ENCODE assay signal across 18 cellular contexts in genomic region chr13:106393776-106394175, GRCh38.
DNase-seq lines count a peak whose midpoint lies in the region; ATAC-seq and TF ChIP-seq lines count a peak whose summit lies in the region.
"Had no signal": no experiment of that assay in that cellular context is flagged by ENCODE, and none has a peak within 500 bp of the region (broad histone marks: within the 10 kb centered on the region; RNA-seq: fewer than 3 reads in every experiment).

No MANE protein-coding gene starts in this region.

- no peaks in the 10 kb centered on the region for H3K36me3 ChIP-seq in mucosa of descending colon (ENCODE audit: low read depth)
- H3K36me3 ChIP-seq: HAP-1 had no signal

- H3K4me3 Mint-ChIP-seq in activated CD8-positive, alpha-beta T cell treated with anti-CD3 and anti-CD28 coated beads, Interleukin-2, amount 10 ng/mL, durations not matched to agents 7 days and 5 days: no peak overlapping the region

- H3K4me1 Mint-ChIP-seq in activated CD8-positive, alpha-beta T cell treated with anti-CD3 and anti-CD28 coated beads, Interleukin-2, amount 10 ng/mL, durations not matched to agents 7 days and 5 days (ENCODE audit: low read depth): no peaks in the 10 kb centered on the region

- no peaks in the 10 kb centered on the region for H3K9me3 ChIP-seq in mucosa of descending colon
- H3K9me3 ChIP-seq: HAP-1 had no signal

- no peaks in the 10 kb centered on the region for H3K36me3 Mint-ChIP-seq in activated CD8-positive, alpha-beta T cell treated with anti-CD3 and anti-CD28 coated beads, Interleukin-2, amount 10 ng/mL, durations not matched to agents 7 days and 5 days (ENCODE audit: low read depth)

- intact Hi-C loops in mucosa of descending colon (cut with DNase I, micrococcal nuclease): no loop called here

- no peak for TF ChIP-seq CTCF in mucosa of descending colon (IDR thresholded peaks at IDR 0.05)

- ATAC-seq in esophagus mucosa (peak; percentile 76), mucosa of descending colon (peak; percentile 34), HG03457 (IDR thresholded peaks at IDR 0.05; ENCODE audit: unreplicated experiment) (no peak)
- no peak for ATAC-seq in activated CD8-positive, alpha-beta T cell treated with anti-CD3 and anti-CD28 coated beads, Interleukin-2, amount 10 ng/mL, durations not matched to agents 7 days and 5 days
- ATAC-seq: GM12878, K562 had no signal

- H3K27me3 Mint-ChIP-seq in activated CD8-positive, alpha-beta T cell treated with anti-CD3 and anti-CD28 coated beads, Interleukin-2, amount 10 ng/mL, durations not matched to agents 7 days and 5 days (ENCODE audit: low read depth): no peaks in the 10 kb centered on the region

- no peak overlapping the region for H3K27ac Mint-ChIP-seq in activated CD8-positive, alpha-beta T cell treated with anti-CD3 and anti-CD28 coated beads, Interleukin-2, amount 10 ng/mL, durations not matched to agents 7 days and 5 days

- CTCF ChIA-PET in activated CD8-positive, alpha-beta T cell treated with anti-CD3 and anti-CD28 coated beads, Interleukin-2, amount 10 ng/mL, durations not matched to agents 7 days and 5 days (lab: Charles Lee): no interaction called here

- H3K9me3 Mint-ChIP-seq in activated CD8-positive, alpha-beta T cell treated with anti-CD3 and anti-CD28 coated beads, Interleukin-2, amount 10 ng/mL, durations not matched to agents 7 days and 5 days (ENCODE audit: insufficient read depth): no peaks in the 10 kb centered on the region

- DNase-seq in EH (ENCODE audit: low read depth) (peak; percentile 45), LHCN-M2 (ENCODE audit: low read depth) (peak; percentile 31), mucosa of descending colon (no peak), NCI-H2081 treated with DMSO at 0.1 percent for 48 hours (lab: John Stamatoyannopoulos, UW) (no peak)
- DNase-seq in activated CD8-positive, alpha-beta T cell treated with anti-CD3 and anti-CD28 coated beads, Interleukin-2, amount 10 ng/mL, durations not matched to agents 7 days and 5 days: no peak
- DNase-seq: C1 segment of cervical spinal cord, DMS79 treated with DMSO at 0.1 percent for 48 hours, GDM1, NCI-H1436, NCI-H2029, NCI-H2227 treated with DMSO at 0.1 percent for 48 hours, NCI-H526, SHP77 treated with DMSO at 0.1 percent for 48 hours had no signal

- POLR2A ChIA-PET in activated CD8-positive, alpha-beta T cell treated with anti-CD3 and anti-CD28 coated beads, Interleukin-2, amount 10 ng/mL, durations not matched to agents 7 days and 5 days (lab: Charles Lee): no interaction called here

- H3K4me3 ChIP-seq in mucosa of descending colon: no peak overlapping the region
- H3K4me3 ChIP-seq: GM12878, HAP-1, K562 had no signal

- peaks cover 6% of the 10 kb centered on the region for H3K4me1 ChIP-seq in mucosa of descending colon (ENCODE audit: low read depth)

Comparison
In these comparisons a context has a peak if more than half of its experiments do, and no peak if none do; other contexts are left out.
1. DNase-seq: peak in EH (single experiment) and LHCN-M2 (single experiment); none in mucosa of descending colon (0 of 3), NCI-H2081 treated with DMSO at 0.1 percent for 48 hours (single experiment) and activated CD8-positive, alpha-beta T cell treated with anti-CD3 and anti-CD28 coated beads, Interleukin-2, amount 10 ng/mL, durations not matched to agents 7 days and 5 days (single experiment).
2. ATAC-seq: peak in esophagus mucosa (single experiment) and mucosa of descending colon (single experiment); none in HG03457 (single experiment) and activated CD8-positive, alpha-beta T cell treated with anti-CD3 and anti-CD28 coated beads, Interleukin-2, amount 10 ng/mL, durations not matched to agents 7 days and 5 days (single experiment).